8 cellular contexts compared by ENCODE assay signal in genomic region chr11:78313181-78313788, GRCh38.
DNase-seq lines count a peak whose midpoint lies in the region; ATAC-seq, FAIRE-seq and TF ChIP-seq lines count a peak whose summit lies in the region.

No MANE protein-coding gene starts in this region.

- H4K8ac ChIP-seq in H9 (replicated peaks; ENCODE audit: insufficient read length, low read depth, low read length) = no peak overlapping the region

- no peaks in the 10 kb centered on the region for H3K23me2 ChIP-seq in H9 (ENCODE audit: insufficient read length, low read depth, low read length, poor library complexity, severe bottlenecking)

- no peaks in the 10 kb centered on the region for H4K20me1 ChIP-seq in H9 (ENCODE audit: control insufficient read depth, insufficient read depth, insufficient read length)

- H2BK120ac ChIP-seq in H9 (ENCODE audit: low read depth, low read length, poor library complexity, severe bottlenecking) = no peak overlapping the region

- no peak overlapping the region for H2BK20ac ChIP-seq in H9 (ENCODE audit: low read depth, low read length, poor library complexity, severe bottlenecking)

- H3T11ph ChIP-seq in H9 (ENCODE audit: low read length) = no peak overlapping the region

- H3K14ac ChIP-seq in H9 (ENCODE audit: insufficient read depth, low read length) = no peak overlapping the region

- no peak for FAIRE-seq in small intestine (lab: Jason Lieb, UNC)

- no peak overlapping the region for H2BK15ac ChIP-seq in H9 (ENCODE audit: low read depth, low read length)

- CTCF ChIA-PET in GM10248 (lab: Yijun Ruan, JAX) = interaction anchor here (2.0 kb wide), 1 partner anchor 85 kb away, joined by 6 read pairs; no protein-coding TSS in a partner anchor

- WGBS in small intestine, 3 donors = 36 to 64% (median 38%) methylated on average over 2 of the region's 2 CpGs
- WGBS in H9 (ENCODE audit: extremely low coverage, insufficient read length, low lambda C conversion rate) = no CpG with 5 or more reads among the region's 2 CpGs

- peaks cover 0 to 8% (median 0%) of the 10 kb centered on the region in 3 experiments; a peak in 2 of 7 replicates for H3K36me3 Mint-ChIP-seq in H9 (ENCODE audit: insufficient read depth in 1 of 3, low read depth in 3 of 3)
- no peaks in the 10 kb centered on the region for H3K36me3 Mint-ChIP-seq in immature natural killer cell

- H3K27ac ChIP-seq in RWPE2 (ENCODE audit: poor library complexity, severe bottlenecking) (no peak overlapping the region), small intestine (ENCODE audit: low read depth in 1 of 2, low read length in 1 of 2) (peak overlapping the region; percentile 22 to 60), H9 (ENCODE audit: insufficient read length, low read depth, low read length) (no peak overlapping the region)

- H3K9me3 Mint-ChIP-seq in H9 = no peaks in the 10 kb centered on the region; a peak in 1 of 5 replicates
- no peaks in the 10 kb centered on the region for H3K9me3 Mint-ChIP-seq in immature natural killer cell

- no peak overlapping the region for H4K5ac ChIP-seq in H9 (ENCODE audit: insufficient read length, low read depth, low read length)

- no peak overlapping the region for H3K4me2 ChIP-seq in H9 (ENCODE audit: insufficient read depth, insufficient read length, low read length)

- ATAC-seq in RWPE2 (ENCODE audit: low read depth) = peak; percentile 81

- POLR2A ChIA-PET in GM10248 (lab: Yijun Ruan, JAX) = no interaction called here

- no peak overlapping the region for H3K9ac ChIP-seq in H9 (ENCODE audit: extremely low read depth, insufficient read length, low read length)

- no peak overlapping the region for H3K4ac ChIP-seq in H9 (ENCODE audit: low read depth, low read length)

- H3K27me3 ChIP-seq in RWPE2 (ENCODE audit: insufficient read depth, poor library complexity, severe bottlenecking) = no peaks in the 10 kb centered on the region
- H3K27me3 ChIP-seq in small intestine (ENCODE audit: control insufficient read depth in 2 of 2, insufficient read depth in 2 of 2, low read length in 2 of 2) = no peaks in the 10 kb centered on the region
- no peaks in the 10 kb centered on the region for H3K27me3 ChIP-seq in H9 (ENCODE audit: insufficient read depth, low read length)

- H3K4me1 ChIP-seq in RWPE2 (ENCODE audit: insufficient read depth, poor library complexity, severe bottlenecking) (no peaks in the 10 kb centered on the region), small intestine (ENCODE audit: control insufficient read depth in 2 of 2, insufficient read depth in 1 of 2, low read depth in 1 of 2, low read length in 1 of 2) (peaks cover 7 to 12% of the 10 kb centered on the region in 2 donors), H9 (ENCODE audit: insufficient read depth, low read length) (no peaks in the 10 kb centered on the region)

- H2AFZ ChIP-seq in H9 (ENCODE audit: low read length) = no peak overlapping the region

- no peak overlapping the region for H3K23ac ChIP-seq in H9 (ENCODE audit: insufficient read length, low read depth, low read length)

- H3K27ac Mint-ChIP-seq in H9 = no peak overlapping the region
- H3K27ac Mint-ChIP-seq in immature natural killer cell = no peak overlapping the region

- no peaks in the 10 kb centered on the region for H3K79me1 ChIP-seq in H9 (ENCODE audit: insufficient read depth, low read depth, low read length, poor library complexity, severe bottlenecking)

- peaks cover 4 to 15% of the 10 kb centered on the region in 2 experiments for H3K4me1 Mint-ChIP-seq in H9
- no peaks in the 10 kb centered on the region for H3K4me1 Mint-ChIP-seq in immature natural killer cell

- H3K4me3 ChIP-seq in HFF-Myc (replicated peaks; ENCODE audit: low read depth, low read length) (no peak overlapping the region), RWPE2 (ENCODE audit: severe bottlenecking) (no peak overlapping the region), small intestine (ENCODE audit: low read depth in 1 of 2, low read length in 2 of 2) (no peak overlapping the region)

- no peak overlapping the region for H3K56ac ChIP-seq in H9 (ENCODE audit: insufficient read length, low read depth, low read length)

- H3K79me2 ChIP-seq in H9 (ENCODE audit: insufficient read depth, low read length) = no peaks in the 10 kb centered on the region

- no peak overlapping the region for H3K4me3 Mint-ChIP-seq in H9
- H3K4me3 Mint-ChIP-seq in immature natural killer cell = no peak overlapping the region

- no peak overlapping the region for H2AK5ac ChIP-seq in H9 (ENCODE audit: insufficient read length, low read length)

- H3K36me3 ChIP-seq in RWPE2 (ENCODE audit: low read depth) (no peaks in the 10 kb centered on the region), small intestine (ENCODE audit: control insufficient read depth in 2 of 2, insufficient read depth in 2 of 2, low read length in 2 of 2) (no peaks in the 10 kb centered on the region)

- TF ChIP-seq CTCF in HFF-Myc (IDR thresholded peaks at IDR 0.05; ENCODE audit: low read depth, low read length, missing control alignments) (no peak), RWPE2 (IDR thresholded peaks at IDR 0.05; ENCODE audit: poor library complexity, severe bottlenecking) (no peak), GM10248 (IDR thresholded peaks at IDR 0.05; ENCODE audit: control extremely low read depth, extremely low read depth, low read depth, missing control alignments) (no peak), H9 (conservative IDR thresholded peaks at IDR 0.05) (no peak)

- no peak overlapping the region for H4K91ac ChIP-seq in H9 (ENCODE audit: insufficient read length, low read depth, low read length)

- no peak overlapping the region for H2BK12ac ChIP-seq in H9 (ENCODE audit: insufficient read length, low read depth, low read length)

- H3K27me3 Mint-ChIP-seq in H9 (ENCODE audit: low read depth) = no peaks in the 10 kb centered on the region
- H3K27me3 Mint-ChIP-seq in immature natural killer cell (ENCODE audit: low read depth in 3 of 3) = peaks cover 1 to 2% (median 2%) of the 10 kb centered on the region in 3 donors

- H2BK5ac ChIP-seq in H9 (ENCODE audit: insufficient read length, low read length) = no peak overlapping the region

- DNase-seq in HFF-Myc (ENCODE audit: extremely low read depth, low read depth) (peak; percentile 31), RWPE2 (ENCODE audit: low spot score) (no peak), glomerular visceral epithelial cell (ENCODE audit: extremely low spot score) (peak; percentile 24), small intestine (peak; percentile 88), GM10248 (ENCODE audit: extremely low spot score) (no peak), H9 (no peak), immature natural killer cell (no peak)
- no peak for DNase-seq in activated CD4-positive, alpha-beta T cell treated with anti-CD3 and anti-CD28 coated beads, Interleukin-2, amount 50 U/mL, for 1 hour

- no peak overlapping the region for H3K18ac ChIP-seq in H9 (ENCODE audit: insufficient read length, low read depth, low read length)

- no peaks in the 10 kb centered on the region for H3K9me3 ChIP-seq in RWPE2 (ENCODE audit: severe bottlenecking)
- no peaks in the 10 kb centered on the region for H3K9me3 ChIP-seq in small intestine (ENCODE audit: control insufficient read depth, low read depth)
- H3K9me3 ChIP-seq in H9 (ENCODE audit: control insufficient read depth, low read depth, low read length) = no peaks in the 10 kb centered on the region

Comparison
In these comparisons a context has a peak if more than half of its experiments do, and no peak if none do; other contexts are left out.
1. DNase-seq: peak in HFF-Myc (single experiment), glomerular visceral epithelial cell (single experiment) and small intestine (single experiment); none in RWPE2 (single experiment), GM10248 (single experiment), H9 (single experiment), immature natural killer cell (0 of 3) and activated CD4-positive, alpha-beta T cell treated with anti-CD3 and anti-CD28 coated beads, Interleukin-2, amount 50 U/mL, for 1 hour (single experiment).
2. H3K27ac ChIP-seq: peak in small intestine (2 of 2); none in RWPE2 (single experiment) and H9 (single experiment).